1 cellular context compared by ENCODE assay signal in genomic region chr3:120450261-120450913, GRCh38.
TF ChIP-seq lines count a peak whose summit lies in the region.

No MANE protein-coding gene starts in this region.

TF ChIP-seq in HEK293, 187 proteins besides CTCF, POLR2A, EP300 and RAD21 (continued from another document):
- no peak for TF ChIP-seq ZNF280C (tag by site-specific recombination; IDR thresholded peaks at IDR 0.05)
- TF ChIP-seq PRDM1 (tag by site-specific recombination; IDR thresholded peaks at IDR 0.05), result 0 out of 2 replicates have a peak, but pooled peaks have one; percentile 46
- peak; percentile 2; the same call in 1 of the 2 replicates for TF ChIP-seq ZBTB17 (tag by site-specific recombination; IDR thresholded peaks at IDR 0.05)
- TF ChIP-seq ZNF391 (tag by site-specific recombination; IDR thresholded peaks at IDR 0.05; ENCODE audit: borderline replicate concordance, low read depth), result no peak
- TF ChIP-seq ZNF423 (tag by site-specific recombination; IDR thresholded peaks at IDR 0.05), result peak; percentile 31; the same call in 1 of the 2 replicates
- TF ChIP-seq ZNF280D (tag by site-specific recombination; IDR thresholded peaks at IDR 0.05), result no peak
- TF ChIP-seq ZBTB26 (tag by site-specific recombination; optimal IDR thresholded peaks at IDR 0.05), result peak; percentile 90
- no peak for TF ChIP-seq ZNF791 (tag by site-specific recombination; IDR thresholded peaks at IDR 0.05)
